Comparison of ENCODE assay signal across 15 cellular contexts in the genomic region with DNA sequence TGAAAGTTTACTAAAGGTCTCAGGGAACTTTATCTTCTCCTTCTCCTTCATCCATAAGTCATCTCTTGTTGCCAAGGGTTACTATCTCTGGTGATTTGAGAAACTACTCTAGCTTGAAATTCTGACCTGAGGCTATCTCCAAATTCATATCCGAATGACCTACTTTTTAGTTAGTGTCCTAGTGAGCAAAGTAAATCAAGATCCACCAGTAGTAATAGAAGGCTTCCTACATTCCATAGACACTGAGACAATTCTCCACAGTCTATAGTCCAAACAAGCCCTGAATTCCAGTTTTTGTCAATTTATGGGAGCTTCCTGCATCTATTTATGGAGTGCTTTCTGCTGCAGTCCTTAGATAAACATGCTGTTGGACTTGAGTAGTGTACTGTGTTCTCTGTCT. TPM values are rescaled to one million over a fixed set of nuclear protein-coding genes. Genes with fewer than 3 reads are reported as not detected.
DNase-seq lines count a peak whose midpoint lies in the region; ATAC-seq and TF ChIP-seq lines count a peak whose summit lies in the region.
"Had no signal": no experiment of that assay in that cellular context is flagged by ENCODE, and none has a peak within 500 bp of the region (broad histone marks: within the 10 kb centered on the region; RNA-seq: fewer than 3 reads in every experiment).

No MANE protein-coding gene starts in this region.

- H3K27ac Mint-ChIP-seq in osteocyte (ENCODE audit: unreplicated experiment): peak overlapping the region; percentile 56
- H3K27ac Mint-ChIP-seq: WTC11 had no signal

- no peaks in the 10 kb centered on the region for H3K36me3 ChIP-seq in WERI-Rb-1
- H3K36me3 ChIP-seq: tibial nerve had no signal

- peaks cover 64% of the 10 kb centered on the region for H3K27me3 ChIP-seq in WERI-Rb-1 (ENCODE audit: insufficient read depth, low read depth, severe bottlenecking)
- H3K27me3 ChIP-seq: tibial nerve had no signal

- ATAC-seq in activated T-cell treated with anti-CD3 and anti-CD28 coated beads, Interleukin-2, amount 50 U/mL, for 4 hours: no peak
- ATAC-seq in HG02588 (IDR thresholded peaks at IDR 0.05; ENCODE audit: unreplicated experiment): no peak

- H3K9me3 Mint-ChIP-seq in activated T-cell treated with anti-CD3 and anti-CD28 coated beads, Interleukin-2, amount 50 U/mL, for 4 hours: no peaks in the 10 kb centered on the region
- H3K9me3 Mint-ChIP-seq in osteocyte (ENCODE audit: unreplicated experiment): peaks cover 10% of the 10 kb centered on the region

- H3K27me3 Mint-ChIP-seq in activated T-cell treated with anti-CD3 and anti-CD28 coated beads, Interleukin-2, amount 50 U/mL, for 4 hours (ENCODE audit: low read depth): no peaks in the 10 kb centered on the region
- no peaks in the 10 kb centered on the region for H3K27me3 Mint-ChIP-seq in osteocyte (ENCODE audit: unreplicated experiment)

- peak overlapping the region; percentile 86 for H3K4me3 Mint-ChIP-seq in activated T-cell treated with anti-CD3 and anti-CD28 coated beads, Interleukin-2, amount 50 U/mL, for 4 hours
- no peak overlapping the region for H3K4me3 Mint-ChIP-seq in osteocyte (ENCODE audit: unreplicated experiment)
- H3K4me3 Mint-ChIP-seq: WTC11 had no signal

- H3K36me3 Mint-ChIP-seq in activated T-cell treated with anti-CD3 and anti-CD28 coated beads, Interleukin-2, amount 50 U/mL, for 4 hours (ENCODE audit: insufficient read depth): peaks cover 67% of the 10 kb centered on the region
- no peaks in the 10 kb centered on the region for H3K36me3 Mint-ChIP-seq in osteocyte (ENCODE audit: unreplicated experiment)

- TF ChIP-seq CTCF in osteocyte (IDR thresholded peaks at IDR 0.05) (no peak), WERI-Rb-1 (IDR thresholded peaks at IDR 0.05; ENCODE audit: low read depth, low read length) (no peak)

- no peaks in the 10 kb centered on the region for H3K9me3 ChIP-seq in WERI-Rb-1 (ENCODE audit: severe bottlenecking)
- H3K9me3 ChIP-seq: tibial nerve had no signal

- no peak overlapping the region for H3K27ac ChIP-seq in WERI-Rb-1
- H3K27ac ChIP-seq: tibial nerve had no signal

- H3K4me1 Mint-ChIP-seq in activated T-cell treated with anti-CD3 and anti-CD28 coated beads, Interleukin-2, amount 50 U/mL, for 4 hours (ENCODE audit: low read depth): peaks cover 86% of the 10 kb centered on the region
- H3K4me1 Mint-ChIP-seq in osteocyte (ENCODE audit: unreplicated experiment): peaks cover 48% of the 10 kb centered on the region

- H3K4me3 ChIP-seq in WERI-Rb-1 (ENCODE audit: low read depth, low read length): no peak overlapping the region

- DNase-seq in activated T-cell treated with anti-CD3 and anti-CD28 coated beads, Interleukin-2, amount 50 U/mL, for 4 hours: no peak
- no peak for DNase-seq in activated T-cell treated with anti-CD3 and anti-CD28 coated beads, Interleukin-2, amount 50 U/mL, for 48 hours
- DNase-seq in NCI-H226 (peak; percentile 92), amniotic epithelial cell (ENCODE audit: low read depth) (peak; percentile 85), osteocyte (ENCODE audit: extremely low spot score, unreplicated experiment) (no peak), WERI-Rb-1 (no peak)
- DNase-seq in effector CD8-positive, alpha-beta T cell (lab: John Stamatoyannopoulos, UW): no peak
- DNase-seq: DMS 273 treated with DMSO at 0.1 percent for 48 hours; hypothalamus; NCI-H1694; NCI-H510A treated with DMSO at 0.1 percent for 48 hours; stimulated activated CD4-positive, alpha-beta T cell treated with anti-CD3 and anti-CD28 coated beads, Interleukin-2, amount 100 ng/mL, for 24 hours had no signal

RNA-seq across cellular contexts. Expression of a gene that starts 5.0 kb away (rescaled TPM):
- total RNA-seq in activated T-cell treated with anti-CD3 and anti-CD28 coated beads, Interleukin-2, amount 50 U/mL, for 4 hours: 10 to 100 TPM; 53.5 to 65.8 (median 54.7) TPM
- total RNA-seq in osteocyte: 0.43 and 0.44 TPM in 2 replicates

Comparison
In these comparisons a context has a peak if more than half of its experiments do, and no peak if none do; other contexts are left out.
1. DNase-seq: peak in NCI-H226 (single experiment) and amniotic epithelial cell (single experiment); none in activated T-cell treated with anti-CD3 and anti-CD28 coated beads, Interleukin-2, amount 50 U/mL, for 4 hours (single experiment), activated T-cell treated with anti-CD3 and anti-CD28 coated beads, Interleukin-2, amount 50 U/mL, for 48 hours (0 of 2), osteocyte (single experiment), WERI-Rb-1 (single experiment) and effector CD8-positive, alpha-beta T cell (single experiment).
2. RNA of a gene that starts 5.0 kb away (total RNA-seq): 53.5 to 65.8 TPM in activated T-cell treated with anti-CD3 and anti-CD28 coated beads, Interleukin-2, amount 50 U/mL, for 4 hours; 0.43 to 0.44 TPM in osteocyte; every median in the first group is over 10 times any median in the second.